In genomic region chr10:132401396-132402168, GRCh38 we compare ENCODE assay signal across 16 cellular contexts. TPM values are rescaled to one million over a fixed set of nuclear protein-coding genes. Genes with fewer than 3 reads are reported as not detected.
DNase-seq lines count a peak whose midpoint lies in the region; ATAC-seq, FAIRE-seq and TF ChIP-seq lines count a peak whose summit lies in the region.
"Had no signal": no experiment of that assay in that cellular context is flagged by ENCODE, and none has a peak within 500 bp of the region (broad histone marks: within the 10 kb centered on the region; RNA-seq: fewer than 3 reads in every experiment).

No MANE protein-coding gene starts in this region.

- H3K9me3 ChIP-seq in body of pancreas (no peaks in the 10 kb centered on the region), right atrium auricular region (no peaks in the 10 kb centered on the region), pancreas (no peaks in the 10 kb centered on the region), vagina (no peaks in the 10 kb centered on the region)

- no peak for TF ChIP-seq CTCF in body of pancreas (IDR thresholded peaks at IDR 0.05)
- no peak for TF ChIP-seq CTCF in right atrium auricular region (IDR thresholded peaks at IDR 0.05)
- no peak for TF ChIP-seq CTCF in pancreas (IDR thresholded peaks at IDR 0.05)
- no peak for TF ChIP-seq CTCF in vagina (IDR thresholded peaks at IDR 0.05)

- TF ChIP-seq POLR2A in body of pancreas (IDR thresholded peaks at IDR 0.05) (no peak), vagina (IDR thresholded peaks at IDR 0.05) (no peak)

- peak overlapping the region; percentile 97 to 99 (median 97) for H3K27ac ChIP-seq in body of pancreas
- H3K27ac ChIP-seq in right atrium auricular region: peak overlapping the region; percentile 48 to 61
- H3K27ac ChIP-seq in pancreas: peak overlapping the region; percentile 24 to 95 (median 94)
- peak overlapping the region; percentile 53 for H3K27ac ChIP-seq in vagina

- H3K4me1 ChIP-seq in body of pancreas (peaks cover 88% of the 10 kb centered on the region), right atrium auricular region (peaks cover 0 to 34% of the 10 kb centered on the region in 2 donors), pancreas (peaks cover 31 to 49% (median 41%) of the 10 kb centered on the region in 3 donors), vagina (peaks cover 64% of the 10 kb centered on the region)

- DNase-seq in body of pancreas (peak in 3 of 4 donors; percentile 26 to 69 (median 37)), right atrium auricular region (ENCODE audit: low spot score) (no peak), pancreas (peak; percentile 24 to 82 (median 39)), vagina (ENCODE audit: extremely low spot score in 2 of 2) (no peak), NCI-H1694 (lab: John Stamatoyannopoulos, UW) (no peak), frontal cortex (ENCODE audit: low spot score in 2 of 2) (no peak), SIG-M5 (lab: John Stamatoyannopoulos, UW) (no peak)
- DNase-seq: activated CD4-positive, alpha-beta T cell treated with anti-CD3 and anti-CD28 coated beads, Interleukin-2, amount 50 U/mL, for 48 hours; activated naive CD8-positive, alpha-beta T cell treated with anti-CD3 and anti-CD28 coated beads for 36 hours; activated T-cell treated with anti-CD3 and anti-CD28 coated beads, Interleukin-2, amount 50 U/mL, for 4 hours; effector memory CD4-positive, alpha-beta T cell; IMR-90; NCI-H2107; NCI-H82 had no signal

- WGBS in body of pancreas, 2 donors: 60 to 69% methylated on average over 12 to 20 of the region's 20 CpGs
- 63% methylated on average over 20 of the region's 20 CpGs for WGBS in pancreas, 2 donors

- no peaks in the 10 kb centered on the region for H3K27me3 ChIP-seq in body of pancreas
- no peaks in the 10 kb centered on the region for H3K27me3 ChIP-seq in right atrium auricular region
- no peaks in the 10 kb centered on the region for H3K27me3 ChIP-seq in pancreas
- no peaks in the 10 kb centered on the region for H3K27me3 ChIP-seq in vagina

- FAIRE-seq in pancreas (lab: Jason Lieb, UNC) (no peak), frontal cortex (lab: Jason Lieb, UNC) (no peak)
- FAIRE-seq: bronchial epithelial cell had no signal

- no peaks in the 10 kb centered on the region for H3K36me3 ChIP-seq in body of pancreas (replicated peaks in 1 of 2; ENCODE audit: insufficient read depth in 1 of 2, low read depth in 2 of 2)
- H3K36me3 ChIP-seq in right atrium auricular region: peaks cover 16% of the 10 kb centered on the region
- peaks cover 0 to 18% (median 16%) of the 10 kb centered on the region in 3 donors for H3K36me3 ChIP-seq in pancreas
- peaks cover 0 to 14% of the 10 kb centered on the region in 2 donors for H3K36me3 ChIP-seq in vagina

- no peak overlapping the region for H3K4me3 ChIP-seq in body of pancreas
- H3K4me3 ChIP-seq in right atrium auricular region: no peak overlapping the region
- H3K4me3 ChIP-seq in pancreas: no peak overlapping the region
- no peak overlapping the region for H3K4me3 ChIP-seq in vagina

- no peak for ATAC-seq in body of pancreas
- no peak for ATAC-seq in pancreas
- ATAC-seq: activated T-cell treated with anti-CD3 and anti-CD28 coated beads, Interleukin-2, amount 50 U/mL, for 4 hours; naive thymus-derived CD8-positive, alpha-beta T cell had no signal

- intact Hi-C loops in body of pancreas (cut with DNase I) (no loop called here), pancreas (cut with DNase I) (no loop called here), vagina (cut with DNase I) (no loop called here)

RNA-seq across cellular contexts. Expression of gene PWWP2B, which starts 4.6 kb away (rescaled TPM):
- total RNA-seq in body of pancreas (10 to 100 TPM; 31.9 to 46.5 TPM), right atrium auricular region (1 to 10 TPM; 7.7 to 8.1 TPM), pancreas (10 to 100 TPM; 17.8 to 44.1 (median 25.9) TPM), vagina (14.7 TPM), frontal cortex (9.4 TPM)
- polyA plus RNA-seq in pancreas: 10 to 100 TPM; 23.5 to 25.2 TPM

Comparison
In these comparisons a context has a peak if more than half of its experiments do, and no peak if none do; other contexts are left out.
1. DNase-seq: peak in body of pancreas (3 of 4) and pancreas (6 of 6); none in right atrium auricular region (single experiment), vagina (0 of 2), NCI-H1694 (single experiment), frontal cortex (0 of 2) and SIG-M5 (single experiment).
2. Peak in every context shown above with its lines, with median percentiles within 50 percentile points of each other: H3K27ac ChIP-seq.